8 cellular contexts compared by ENCODE assay signal in genomic region chr16:1407749-1408148, GRCh38. TPM values are rescaled to one million over a fixed set of nuclear protein-coding genes. Genes with fewer than 3 reads are reported as not detected.
DNase-seq lines count a peak whose midpoint lies in the region; ATAC-seq, FAIRE-seq and TF ChIP-seq lines count a peak whose summit lies in the region.

No MANE protein-coding gene starts in this region.

- H3K27ac Mint-ChIP-seq in H9, result peak overlapping the region in 1 of 3 experiments; percentile 70; a peak in 1 of 7 replicates

- no peak overlapping the region for H3K27ac ChIP-seq in A673 (ENCODE audit: low read depth, low read length, poor library complexity, severe bottlenecking)
- no peak overlapping the region for H3K27ac ChIP-seq in H9 (ENCODE audit: insufficient read length, low read depth, low read length)

- no peak overlapping the region for H4K91ac ChIP-seq in H9 (ENCODE audit: insufficient read length, low read depth, low read length)

- H2BK15ac ChIP-seq in H9 (ENCODE audit: low read depth, low read length), result no peak overlapping the region

- H3K79me1 ChIP-seq in H9 (ENCODE audit: insufficient read depth, low read depth, low read length, poor library complexity, severe bottlenecking), result no peaks in the 10 kb centered on the region

- peak overlapping the region; percentile 69 to 70 for H3K4me3 Mint-ChIP-seq in H9

- H2BK5ac ChIP-seq in H9 (ENCODE audit: insufficient read length, low read length), result no peak overlapping the region

- H3K27me3 ChIP-seq in A673 (replicated peaks; ENCODE audit: insufficient read depth, low read depth, low read length, poor library complexity) (no peaks in the 10 kb centered on the region), H9 (ENCODE audit: insufficient read depth, low read length) (no peaks in the 10 kb centered on the region)

- DNase-seq in A673 (ENCODE audit: low spot score) (no peak), H9 (no peak), astrocyte of the cerebellum (ENCODE audit: low read depth) (no peak), medulla oblongata (ENCODE audit: extremely low spot score) (peak; percentile 12), SKM-1 treated with dmso at 0.1 percent for 144 hours (lab: John Stamatoyannopoulos, UW; ENCODE audit: unreplicated experiment) (no peak), GM12891 (ENCODE audit: insufficient read length, low spot score) (no peak), frontal cortex (ENCODE audit: low spot score in 2 of 2) (no peak)

- TF ChIP-seq POLR2A in GM12891 (IDR thresholded peaks at IDR 0.05; ENCODE audit: low read depth, low read length), result no peak

- no peak overlapping the region for H3K4me2 ChIP-seq in H9 (ENCODE audit: insufficient read depth, insufficient read length, low read length)

- no peaks in the 10 kb centered on the region for H3K27me3 Mint-ChIP-seq in H9 (ENCODE audit: low read depth)

- no peak for ATAC-seq in GM21360 (IDR thresholded peaks at IDR 0.05; ENCODE audit: unreplicated experiment)

- H3K36me3 ChIP-seq in A673 (ENCODE audit: insufficient read depth, low read length, poor library complexity, severe bottlenecking), result no peaks in the 10 kb centered on the region

- no peaks in the 10 kb centered on the region for H3K23me2 ChIP-seq in H9 (ENCODE audit: insufficient read length, low read depth, low read length, poor library complexity, severe bottlenecking)

- H3K4me1 ChIP-seq in A673 (ENCODE audit: insufficient read depth, low read length, poor library complexity, severe bottlenecking) (peaks cover 7% of the 10 kb centered on the region), H9 (ENCODE audit: insufficient read depth, low read length) (no peaks in the 10 kb centered on the region)

- H3T11ph ChIP-seq in H9 (ENCODE audit: low read length), result no peak overlapping the region

- H3K9me3 ChIP-seq in A673 (ENCODE audit: low read depth, low read length, poor library complexity, severe bottlenecking) (no peaks in the 10 kb centered on the region), H9 (ENCODE audit: control insufficient read depth, low read depth, low read length) (no peaks in the 10 kb centered on the region)

- no peak overlapping the region for H4K8ac ChIP-seq in H9 (replicated peaks; ENCODE audit: insufficient read length, low read depth, low read length)

- H3K9me3 Mint-ChIP-seq in H9, result no peaks in the 10 kb centered on the region

- TF ChIP-seq CTCF in A673 (conservative IDR thresholded peaks at IDR 0.05; ENCODE audit: low read depth, low read length) (no peak), H9 (conservative IDR thresholded peaks at IDR 0.05) (no peak), astrocyte of the cerebellum (IDR thresholded peaks at IDR 0.05; ENCODE audit: low read depth, low read length, missing control alignments) (no peak)

- POLR2A ChIA-PET in A673 (lab: Charles Lee; ENCODE audit: low non-redundant PET), result no interaction called here

- no peak overlapping the region for H4K5ac ChIP-seq in H9 (ENCODE audit: insufficient read length, low read depth, low read length)

- no peak overlapping the region for H3K9ac ChIP-seq in H9 (ENCODE audit: extremely low read depth, insufficient read length, low read length)

- no peak overlapping the region for H2AFZ ChIP-seq in H9 (ENCODE audit: low read length)

- H3K79me2 ChIP-seq in H9 (ENCODE audit: insufficient read depth, low read length), result no peaks in the 10 kb centered on the region; the same call in 1 of the 2 replicates

- H3K23ac ChIP-seq in H9 (ENCODE audit: insufficient read length, low read depth, low read length), result no peak overlapping the region

- no peak for FAIRE-seq in GM12891 (lab: Jason Lieb, UNC)
- no peak for FAIRE-seq in frontal cortex (lab: Jason Lieb, UNC)

- peaks cover 0 to 2% of the 10 kb centered on the region in 2 experiments; a peak in 1 of 4 replicates for H3K4me1 Mint-ChIP-seq in H9

- H3K56ac ChIP-seq in H9 (ENCODE audit: insufficient read length, low read depth, low read length), result no peak overlapping the region

- H2AK5ac ChIP-seq in H9 (ENCODE audit: insufficient read length, low read length), result no peak overlapping the region

- H2BK120ac ChIP-seq in H9 (ENCODE audit: low read depth, low read length, poor library complexity, severe bottlenecking), result no peak overlapping the region

- H3K18ac ChIP-seq in H9 (ENCODE audit: insufficient read length, low read depth, low read length), result peak overlapping the region; percentile 30

- peaks cover 0 to 10% (median 4%) of the 10 kb centered on the region in 3 experiments; a peak in 4 of 7 replicates for H3K36me3 Mint-ChIP-seq in H9 (ENCODE audit: insufficient read depth in 1 of 3, low read depth in 3 of 3)

- CTCF ChIA-PET in A673 (lab: Charles Lee), result no interaction called here

- no peak overlapping the region for H2BK20ac ChIP-seq in H9 (ENCODE audit: low read depth, low read length, poor library complexity, severe bottlenecking)

- intact Hi-C loops in A673 (cut with micrococcal nuclease; ENCODE audit: unreplicated experiment), result no loop called here

- no peak overlapping the region for H2BK12ac ChIP-seq in H9 (ENCODE audit: insufficient read length, low read depth, low read length)

- H3K4ac ChIP-seq in H9 (ENCODE audit: low read depth, low read length), result no peak overlapping the region

- no CpG with 5 or more reads among the region's 10 CpGs for WGBS in H9 (ENCODE audit: extremely low coverage, insufficient read length, low lambda C conversion rate)

- H4K20me1 ChIP-seq in H9 (ENCODE audit: control insufficient read depth, insufficient read depth, insufficient read length), result no peaks in the 10 kb centered on the region

- no peak overlapping the region for H3K14ac ChIP-seq in H9 (ENCODE audit: insufficient read depth, low read length)

- in situ Hi-C loops in astrocyte of the cerebellum (cut with HindIII; ENCODE audit: low sequenced_read_pairs), result no loop called here

- H3K4me3 ChIP-seq in A673 (ENCODE audit: low read depth, low read length, poor library complexity, severe bottlenecking) (peak overlapping the region; percentile 58), astrocyte of the cerebellum (ENCODE audit: low read depth, low read length) (peak overlapping the region; percentile 56)

- BruUV-seq in A673 (replicated peaks; lab: Mats Ljungman, UMichigan), result no TSS peak

TF ChIP-seq in GM12891, 5 proteins besides CTCF, POLR2A, EP300 and RAD21:
- TF ChIP-seq POLR2AphosphoS5 (IDR thresholded peaks at IDR 0.05; ENCODE audit: low read depth, low read length) (no peak), POU2F2 (IDR thresholded peaks at IDR 0.05; ENCODE audit: low read depth, low read length) (no peak), TAF1 (IDR thresholded peaks at IDR 0.05; ENCODE audit: low read depth, low read length) (no peak)

RNA-seq across cellular contexts. Expression of gene UNKL, which starts 6.8 kb away (rescaled TPM):
- total RNA-seq in A673 (2021) (86.7 and 88.5 TPM in 2 replicates), H9 (2021) (32.0 and 33.3 TPM in 2 replicates), frontal cortex (8.2 TPM)
- 6.0 TPM for polyA plus RNA-seq in GM12891 (2012; ENCODE audit: low read depth, missing spikeins)

RNA-seq across cellular contexts. Expression of gene UQCC4, which starts 12.8 kb away (rescaled TPM):
- 17.8 and 19.5 TPM in 2 replicates for total RNA-seq in A673 (2021)
- 11.4 and 12.3 TPM in 2 replicates for total RNA-seq in H9 (2021)
- polyA plus RNA-seq in GM12891 (2012; ENCODE audit: low read depth, missing spikeins), result 19.3 TPM
- 13.5 TPM for total RNA-seq in frontal cortex

RNA-seq across cellular contexts. Expression of gene PERCC1, which starts 23.1 kb away (rescaled TPM):
- total RNA-seq in A673 (2021), result not detected in 2 replicates
- total RNA-seq in H9 (2021), result not detected in 2 replicates
- polyA plus RNA-seq in GM12891 (2012; ENCODE audit: low read depth, missing spikeins), result not detected
- total RNA-seq in frontal cortex, result not detected

RNA-seq across cellular contexts. Expression of gene CCDC154, which starts 36.6 kb away (rescaled TPM):
- total RNA-seq in A673 (2021) (1.2 and 1.6 TPM in 2 replicates), H9 (2021) (1.3 and 2.0 TPM in 2 replicates), frontal cortex (0.41 TPM)
- polyA plus RNA-seq in GM12891 (2012; ENCODE audit: low read depth, missing spikeins), result 0.60 TPM

RNA-seq across cellular contexts. Expression of gene GNPTG, which starts 56.0 kb away (rescaled TPM):
- total RNA-seq in A673 (2021) (20.9 and 32.7 TPM in 2 replicates), H9 (2021) (29.4 and 29.7 TPM in 2 replicates), frontal cortex (17.9 TPM)
- polyA plus RNA-seq in GM12891 (2012; ENCODE audit: low read depth, missing spikeins), result 18.7 TPM
